In the genomic region with DNA sequence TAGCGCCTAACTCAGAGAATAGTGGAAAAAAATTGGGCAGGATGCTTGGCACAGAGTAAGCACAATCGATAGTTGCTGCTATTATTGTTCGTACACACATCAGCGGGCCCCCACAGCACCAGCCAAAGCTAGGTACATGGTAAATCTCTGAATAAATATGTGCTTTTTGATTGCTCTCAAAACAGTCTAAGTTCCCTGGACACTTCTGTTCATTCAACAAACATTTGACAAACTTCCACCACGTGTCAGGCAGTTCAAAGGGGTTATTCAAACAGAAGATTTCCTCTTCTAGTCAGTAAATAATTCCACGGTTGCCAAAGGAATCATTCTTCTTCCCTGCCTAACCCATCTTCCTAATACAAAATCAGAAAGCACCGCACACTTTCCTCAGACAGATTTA, we compare ENCODE assay signal across 1 cellular context.
TF ChIP-seq lines count a peak whose summit lies in the region.

No MANE protein-coding gene starts in this region.

TF ChIP-seq in HepG2, 621 proteins besides CTCF, POLR2A, EP300 and RAD21 (continued from another document and continues in another):
- TF ChIP-seq, protein P1, sequence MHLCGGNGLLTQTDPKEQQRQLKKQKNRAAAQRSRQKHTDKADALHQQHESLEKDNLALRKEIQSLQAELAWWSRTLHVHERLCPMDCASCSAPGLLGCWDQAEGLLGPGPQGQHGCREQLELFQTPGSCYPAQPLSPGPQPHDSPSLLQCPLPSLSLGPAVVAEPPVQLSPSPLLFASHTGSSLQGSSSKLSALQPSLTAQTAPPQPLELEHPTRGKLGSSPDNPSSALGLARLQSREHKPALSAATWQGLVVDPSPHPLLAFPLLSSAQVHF (CRISPR knock-in tag; IDR thresholded peaks at IDR 0.05), result no peak
- 0 out of 2 replicates have a peak, but pooled peaks have one; percentile 50 for TF ChIP-seq HOXA5 (CRISPR knock-in tag; IDR thresholded peaks at IDR 0.05)
- TF ChIP-seq IKZF4 (CRISPR knock-in tag; IDR thresholded peaks at IDR 0.05; ENCODE audit: borderline replicate concordance, low read depth, not compliant biosample characterization), result no peak
- no peak for TF ChIP-seq ZNF260 (CRISPR knock-in tag; IDR thresholded peaks at IDR 0.05; ENCODE audit: borderline replicate concordance, low read depth)
- peak; percentile 95 for TF ChIP-seq GFI1 (CRISPR knock-in tag; IDR thresholded peaks at IDR 0.05; ENCODE audit: borderline replicate concordance)
- TF ChIP-seq ZNF30 (CRISPR knock-in tag; IDR thresholded peaks at IDR 0.05), result no peak
- peak; percentile 76 for TF ChIP-seq GATAD2A (CRISPR knock-in tag; IDR thresholded peaks at IDR 0.05)
- TF ChIP-seq, protein P2, sequence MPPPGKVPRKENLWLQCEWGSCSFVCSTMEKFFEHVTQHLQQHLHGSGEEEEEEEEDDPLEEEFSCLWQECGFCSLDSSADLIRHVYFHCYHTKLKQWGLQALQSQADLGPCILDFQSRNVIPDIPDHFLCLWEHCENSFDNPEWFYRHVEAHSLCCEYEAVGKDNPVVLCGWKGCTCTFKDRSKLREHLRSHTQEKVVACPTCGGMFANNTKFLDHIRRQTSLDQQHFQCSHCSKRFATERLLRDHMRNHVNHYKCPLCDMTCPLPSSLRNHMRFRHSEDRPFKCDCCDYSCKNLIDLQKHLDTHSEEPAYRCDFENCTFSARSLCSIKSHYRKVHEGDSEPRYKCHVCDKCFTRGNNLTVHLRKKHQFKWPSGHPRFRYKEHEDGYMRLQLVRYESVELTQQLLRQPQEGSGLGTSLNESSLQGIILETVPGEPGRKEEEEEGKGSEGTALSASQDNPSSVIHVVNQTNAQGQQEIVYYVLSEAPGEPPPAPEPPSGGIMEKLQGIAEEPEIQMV (CRISPR knock-in tag; IDR thresholded peaks at IDR 0.05; ENCODE audit: low read depth), result no peak
- TF ChIP-seq ZNF577 (CRISPR knock-in tag; IDR thresholded peaks at IDR 0.05; ENCODE audit: borderline replicate concordance, low read depth), result no peak
- TF ChIP-seq GZF1 (CRISPR knock-in tag; IDR thresholded peaks at IDR 0.05), result no peak
- TF ChIP-seq NAIF1 (CRISPR knock-in tag; IDR thresholded peaks at IDR 0.05; ENCODE audit: borderline replicate concordance), result no peak
- no peak for TF ChIP-seq BRD4 (CRISPR knock-in tag; IDR thresholded peaks at IDR 0.05)
- 0 out of 2 replicates have a peak, but pooled peaks have one; percentile 68 for TF ChIP-seq TOPORS (CRISPR knock-in tag; IDR thresholded peaks at IDR 0.05)
- TF ChIP-seq, protein P3, sequence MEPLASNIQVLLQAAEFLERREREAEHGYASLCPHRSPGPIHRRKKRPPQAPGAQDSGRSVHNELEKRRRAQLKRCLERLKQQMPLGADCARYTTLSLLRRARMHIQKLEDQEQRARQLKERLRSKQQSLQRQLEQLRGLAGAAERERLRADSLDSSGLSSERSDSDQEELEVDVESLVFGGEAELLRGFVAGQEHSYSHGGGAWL (CRISPR knock-in tag; IDR thresholded peaks at IDR 0.05), result no peak
- TF ChIP-seq HMG20B (CRISPR knock-in tag; conservative IDR thresholded peaks at IDR 0.05), result peak; percentile 94
- no peak for TF ChIP-seq SUZ12 (IDR thresholded peaks at IDR 0.05; ENCODE audit: low read depth, low read length)
- no peak for TF ChIP-seq HNRNPLL (IDR thresholded peaks at IDR 0.05; ENCODE audit: low read depth, low read length, poor library complexity, severe bottlenecking)
- TF ChIP-seq NCOR1 (IDR thresholded peaks at IDR 0.05; ENCODE audit: borderline replicate concordance, low read length), result no peak
- TF ChIP-seq ZNF747 (CRISPR knock-in tag; IDR thresholded peaks at IDR 0.05; ENCODE audit: borderline replicate concordance), result no peak
- TF ChIP-seq FOSL2 (CRISPR knock-in tag; IDR thresholded peaks at IDR 0.05), result peak; percentile 53
- no peak for TF ChIP-seq JDP2 (CRISPR knock-in tag; IDR thresholded peaks at IDR 0.05; ENCODE audit: borderline replicate concordance)
- TF ChIP-seq RBAK (CRISPR knock-in tag; IDR thresholded peaks at IDR 0.05), result no peak
- TF ChIP-seq POGZ (CRISPR knock-in tag; IDR thresholded peaks at IDR 0.05), result 0 out of 2 replicates have a peak, but pooled peaks have one; percentile 45
- no peak for TF ChIP-seq ZZZ3 (CRISPR knock-in tag; IDR thresholded peaks at IDR 0.05; ENCODE audit: borderline replicate concordance)
- no peak for TF ChIP-seq ZNF567 (CRISPR knock-in tag; IDR thresholded peaks at IDR 0.05; ENCODE audit: borderline replicate concordance)
- peak; percentile 57; the same call in 1 of the 2 replicates for TF ChIP-seq SIX1 (CRISPR knock-in tag; IDR thresholded peaks at IDR 0.05; ENCODE audit: borderline replicate concordance)
- TF ChIP-seq ZNF713 (CRISPR knock-in tag; IDR thresholded peaks at IDR 0.05), result no peak
- TF ChIP-seq NRL (CRISPR knock-in tag; IDR thresholded peaks at IDR 0.05; ENCODE audit: borderline replicate concordance), result no peak
- no peak for TF ChIP-seq NFATC3 (CRISPR knock-in tag; IDR thresholded peaks at IDR 0.05)
- no peak for TF ChIP-seq ATF7 (IDR thresholded peaks at IDR 0.05)
- TF ChIP-seq ATF7 (CRISPR knock-in tag; IDR thresholded peaks at IDR 0.05), result no peak
- no peak for TF ChIP-seq ZNF792 (CRISPR knock-in tag; IDR thresholded peaks at IDR 0.05)
- no peak for TF ChIP-seq ZNF564 (CRISPR knock-in tag; IDR thresholded peaks at IDR 0.05)
- no peak for TF ChIP-seq SPEN (CRISPR knock-in tag; IDR thresholded peaks at IDR 0.05; ENCODE audit: low read depth)
- TF ChIP-seq, protein P4, sequence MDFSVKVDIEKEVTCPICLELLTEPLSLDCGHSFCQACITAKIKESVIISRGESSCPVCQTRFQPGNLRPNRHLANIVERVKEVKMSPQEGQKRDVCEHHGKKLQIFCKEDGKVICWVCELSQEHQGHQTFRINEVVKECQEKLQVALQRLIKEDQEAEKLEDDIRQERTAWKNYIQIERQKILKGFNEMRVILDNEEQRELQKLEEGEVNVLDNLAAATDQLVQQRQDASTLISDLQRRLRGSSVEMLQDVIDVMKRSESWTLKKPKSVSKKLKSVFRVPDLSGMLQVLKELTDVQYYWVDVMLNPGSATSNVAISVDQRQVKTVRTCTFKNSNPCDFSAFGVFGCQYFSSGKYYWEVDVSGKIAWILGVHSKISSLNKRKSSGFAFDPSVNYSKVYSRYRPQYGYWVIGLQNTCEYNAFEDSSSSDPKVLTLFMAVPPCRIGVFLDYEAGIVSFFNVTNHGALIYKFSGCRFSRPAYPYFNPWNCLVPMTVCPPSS (IDR thresholded peaks at IDR 0.05), result no peak
- TF ChIP-seq, protein P5, sequence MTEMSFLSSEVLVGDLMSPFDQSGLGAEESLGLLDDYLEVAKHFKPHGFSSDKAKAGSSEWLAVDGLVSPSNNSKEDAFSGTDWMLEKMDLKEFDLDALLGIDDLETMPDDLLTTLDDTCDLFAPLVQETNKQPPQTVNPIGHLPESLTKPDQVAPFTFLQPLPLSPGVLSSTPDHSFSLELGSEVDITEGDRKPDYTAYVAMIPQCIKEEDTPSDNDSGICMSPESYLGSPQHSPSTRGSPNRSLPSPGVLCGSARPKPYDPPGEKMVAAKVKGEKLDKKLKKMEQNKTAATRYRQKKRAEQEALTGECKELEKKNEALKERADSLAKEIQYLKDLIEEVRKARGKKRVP (CRISPR knock-in tag; IDR thresholded peaks at IDR 0.05), result no peak
- TF ChIP-seq HNRNPL (IDR thresholded peaks at IDR 0.05; ENCODE audit: low read depth, low read length), result no peak
- peak; percentile 99 for TF ChIP-seq PITX1 (CRISPR knock-in tag; IDR thresholded peaks at IDR 0.05)
- TF ChIP-seq ZNF724P (CRISPR knock-in tag; IDR thresholded peaks at IDR 0.05; ENCODE audit: borderline replicate concordance), result no peak
- TF ChIP-seq, protein P6, sequence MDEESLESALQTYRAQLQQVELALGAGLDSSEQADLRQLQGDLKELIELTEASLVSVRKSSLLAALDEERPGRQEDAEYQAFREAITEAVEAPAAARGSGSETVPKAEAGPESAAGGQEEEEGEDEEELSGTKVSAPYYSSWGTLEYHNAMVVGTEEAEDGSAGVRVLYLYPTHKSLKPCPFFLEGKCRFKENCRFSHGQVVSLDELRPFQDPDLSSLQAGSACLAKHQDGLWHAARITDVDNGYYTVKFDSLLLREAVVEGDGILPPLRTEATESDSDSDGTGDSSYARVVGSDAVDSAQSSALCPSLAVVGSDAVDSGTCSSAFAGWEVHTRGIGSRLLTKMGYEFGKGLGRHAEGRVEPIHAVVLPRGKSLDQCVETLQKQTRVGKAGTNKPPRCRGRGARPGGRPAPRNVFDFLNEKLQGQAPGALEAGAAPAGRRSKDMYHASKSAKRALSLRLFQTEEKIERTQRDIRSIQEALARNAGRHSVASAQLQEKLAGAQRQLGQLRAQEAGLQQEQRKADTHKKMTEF (CRISPR knock-in tag; IDR thresholded peaks at IDR 0.05), result peak; percentile 96
- TF ChIP-seq ZNF143 (CRISPR knock-in tag; IDR thresholded peaks at IDR 0.05), result no peak
- no peak for TF ChIP-seq MAFF (IDR thresholded peaks at IDR 0.05; ENCODE audit: low read depth, low read length)
- TF ChIP-seq AGO1 (IDR thresholded peaks at IDR 0.05; ENCODE audit: low read depth, low read length, poor library complexity, severe bottlenecking), result no peak
- TF ChIP-seq PHB2 (IDR thresholded peaks at IDR 0.05; ENCODE audit: partially characterized antibody), result no peak
- no peak for TF ChIP-seq SNAI1 (CRISPR knock-in tag; IDR thresholded peaks at IDR 0.05; ENCODE audit: borderline replicate concordance)
- TF ChIP-seq, protein P7, sequence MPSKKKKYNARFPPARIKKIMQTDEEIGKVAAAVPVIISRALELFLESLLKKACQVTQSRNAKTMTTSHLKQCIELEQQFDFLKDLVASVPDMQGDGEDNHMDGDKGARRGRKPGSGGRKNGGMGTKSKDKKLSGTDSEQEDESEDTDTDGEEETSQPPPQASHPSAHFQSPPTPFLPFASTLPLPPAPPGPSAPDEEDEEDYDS (CRISPR knock-in tag; IDR thresholded peaks at IDR 0.05), result no peak
- TF ChIP-seq ZNF670 (CRISPR knock-in tag; IDR thresholded peaks at IDR 0.05; ENCODE audit: borderline replicate concordance), result no peak
- TF ChIP-seq ZNF891 (CRISPR knock-in tag; IDR thresholded peaks at IDR 0.05), result no peak
- no peak for TF ChIP-seq MED8 (CRISPR knock-in tag; IDR thresholded peaks at IDR 0.05; ENCODE audit: insufficient replicate concordance)
- no peak for TF ChIP-seq NR2C2 (CRISPR knock-in tag; IDR thresholded peaks at IDR 0.05; ENCODE audit: borderline replicate concordance)
- TF ChIP-seq PPARG (CRISPR knock-in tag; conservative IDR thresholded peaks at IDR 0.05), result peak; percentile 63
- TF ChIP-seq ZIK1 (CRISPR knock-in tag; IDR thresholded peaks at IDR 0.05; ENCODE audit: borderline replicate concordance, low read depth), result no peak
- TF ChIP-seq ZNF468 (CRISPR knock-in tag; IDR thresholded peaks at IDR 0.05), result no peak
- TF ChIP-seq FOXP1 (IDR thresholded peaks at IDR 0.05), result 0 out of 2 replicates have a peak, but pooled peaks have one; percentile 4
- TF ChIP-seq FOXP1 (CRISPR knock-in tag; IDR thresholded peaks at IDR 0.05), result peak; percentile 96
- no peak for TF ChIP-seq ZFP82 (CRISPR knock-in tag; IDR thresholded peaks at IDR 0.05; ENCODE audit: borderline replicate concordance)
- TF ChIP-seq ONECUT2 (CRISPR knock-in tag; IDR thresholded peaks at IDR 0.05), result peak; percentile 90
- no peak for TF ChIP-seq ZNF205 (CRISPR knock-in tag; IDR thresholded peaks at IDR 0.05)
- no peak for TF ChIP-seq XRCC5 (optimal IDR thresholded peaks at IDR 0.05; ENCODE audit: low read length)
- TF ChIP-seq SNRNP70 (IDR thresholded peaks at IDR 0.05; ENCODE audit: low read depth, low read length), result no peak
- no peak for TF ChIP-seq TBP (CRISPR knock-in tag; IDR thresholded peaks at IDR 0.05)
- TF ChIP-seq TBX2 (CRISPR knock-in tag; IDR thresholded peaks at IDR 0.05; ENCODE audit: borderline replicate concordance), result peak; percentile 93
- TF ChIP-seq MAZ (IDR thresholded peaks at IDR 0.05; ENCODE audit: borderline replicate concordance, low read depth, low read length), result no peak
- TF ChIP-seq MAZ (CRISPR knock-in tag; IDR thresholded peaks at IDR 0.05; ENCODE audit: low read depth), result no peak
- TF ChIP-seq CEBPG (CRISPR knock-in tag; IDR thresholded peaks at IDR 0.05), result peak; percentile 52
- TF ChIP-seq, protein P8, sequence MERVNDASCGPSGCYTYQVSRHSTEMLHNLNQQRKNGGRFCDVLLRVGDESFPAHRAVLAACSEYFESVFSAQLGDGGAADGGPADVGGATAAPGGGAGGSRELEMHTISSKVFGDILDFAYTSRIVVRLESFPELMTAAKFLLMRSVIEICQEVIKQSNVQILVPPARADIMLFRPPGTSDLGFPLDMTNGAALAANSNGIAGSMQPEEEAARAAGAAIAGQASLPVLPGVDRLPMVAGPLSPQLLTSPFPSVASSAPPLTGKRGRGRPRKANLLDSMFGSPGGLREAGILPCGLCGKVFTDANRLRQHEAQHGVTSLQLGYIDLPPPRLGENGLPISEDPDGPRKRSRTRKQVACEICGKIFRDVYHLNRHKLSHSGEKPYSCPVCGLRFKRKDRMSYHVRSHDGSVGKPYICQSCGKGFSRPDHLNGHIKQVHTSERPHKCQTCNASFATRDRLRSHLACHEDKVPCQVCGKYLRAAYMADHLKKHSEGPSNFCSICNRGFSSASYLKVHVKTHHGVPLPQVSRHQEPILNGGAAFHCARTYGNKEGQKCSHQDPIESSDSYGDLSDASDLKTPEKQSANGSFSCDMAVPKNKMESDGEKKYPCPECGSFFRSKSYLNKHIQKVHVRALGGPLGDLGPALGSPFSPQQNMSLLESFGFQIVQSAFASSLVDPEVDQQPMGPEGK (CRISPR knock-in tag; IDR thresholded peaks at IDR 0.05), result peak; percentile 91
- TF ChIP-seq, protein P9, sequence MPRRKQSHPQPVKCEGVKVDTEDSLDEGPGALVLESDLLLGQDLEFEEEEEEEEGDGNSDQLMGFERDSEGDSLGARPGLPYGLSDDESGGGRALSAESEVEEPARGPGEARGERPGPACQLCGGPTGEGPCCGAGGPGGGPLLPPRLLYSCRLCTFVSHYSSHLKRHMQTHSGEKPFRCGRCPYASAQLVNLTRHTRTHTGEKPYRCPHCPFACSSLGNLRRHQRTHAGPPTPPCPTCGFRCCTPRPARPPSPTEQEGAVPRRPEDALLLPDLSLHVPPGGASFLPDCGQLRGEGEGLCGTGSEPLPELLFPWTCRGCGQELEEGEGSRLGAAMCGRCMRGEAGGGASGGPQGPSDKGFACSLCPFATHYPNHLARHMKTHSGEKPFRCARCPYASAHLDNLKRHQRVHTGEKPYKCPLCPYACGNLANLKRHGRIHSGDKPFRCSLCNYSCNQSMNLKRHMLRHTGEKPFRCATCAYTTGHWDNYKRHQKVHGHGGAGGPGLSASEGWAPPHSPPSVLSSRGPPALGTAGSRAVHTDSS (CRISPR knock-in tag; conservative IDR thresholded peaks at IDR 0.05), result no peak
- no peak for TF ChIP-seq ZNF616 (CRISPR knock-in tag; IDR thresholded peaks at IDR 0.05; ENCODE audit: low read depth)
- no peak for TF ChIP-seq RFX5 (IDR thresholded peaks at IDR 0.05; ENCODE audit: low read depth, low read length)
- no peak for TF ChIP-seq ZNF552 (CRISPR knock-in tag; IDR thresholded peaks at IDR 0.05; ENCODE audit: borderline replicate concordance)
- TF ChIP-seq ZNF781 (CRISPR knock-in tag; IDR thresholded peaks at IDR 0.05; ENCODE audit: borderline replicate concordance, not compliant biosample characterization), result no peak
- no peak for TF ChIP-seq CHD4 (IDR thresholded peaks at IDR 0.05; ENCODE audit: borderline replicate concordance, low read length)
- TF ChIP-seq TMF1 (CRISPR knock-in tag; IDR thresholded peaks at IDR 0.05; ENCODE audit: low read depth), result 0 out of 2 replicates have a peak, but pooled peaks have one; percentile 14
- TF ChIP-seq KAT7 (CRISPR knock-in tag; IDR thresholded peaks at IDR 0.05; ENCODE audit: borderline replicate concordance), result no peak
- no peak for TF ChIP-seq MEIS1 (CRISPR knock-in tag; IDR thresholded peaks at IDR 0.05; ENCODE audit: borderline replicate concordance)
